In genomic region chr7:109354552-109354951, GRCh38 we compare ENCODE assay signal across 25 cellular contexts.
DNase-seq lines count a peak whose midpoint lies in the region; ATAC-seq, FAIRE-seq and TF ChIP-seq lines count a peak whose summit lies in the region.
"Had no signal": no experiment of that assay in that cellular context is flagged by ENCODE, and none has a peak within 500 bp of the region (broad histone marks: within the 10 kb centered on the region; RNA-seq: fewer than 3 reads in every experiment).

No MANE protein-coding gene starts in this region.

- no peaks in the 10 kb centered on the region for H3K4me1 ChIP-seq in kidney (ENCODE audit: control insufficient read depth in 1 of 2, insufficient read depth in 1 of 2, low read depth in 1 of 2, low read length in 2 of 2)
- H3K4me1 ChIP-seq: BE2C, BLaER1 had no signal

- no peaks in the 10 kb centered on the region for H3K4me1 Mint-ChIP-seq in WTC11
- H3K4me1 Mint-ChIP-seq: CD14-positive monocyte; CD4-positive, alpha-beta memory T cell; CD4-positive, CD25-positive, alpha-beta regulatory T cell; CD8-positive, alpha-beta memory T cell had no signal

- H3K36me3 Mint-ChIP-seq in WTC11 = no peaks in the 10 kb centered on the region
- H3K36me3 Mint-ChIP-seq: CD14-positive monocyte; CD4-positive, alpha-beta memory T cell; CD4-positive, CD25-positive, alpha-beta regulatory T cell; CD8-positive, alpha-beta memory T cell had no signal

- TF ChIP-seq CTCF in WTC11 (IDR thresholded peaks at IDR 0.05) (no peak), kidney (IDR thresholded peaks at IDR 0.05; ENCODE audit: borderline replicate concordance, extremely low read depth, insufficient read depth) (no peak)

- intact Hi-C loops in kidney (cut with DNase I) = no loop called here

- H3K27ac Mint-ChIP-seq in WTC11 = no peak overlapping the region
- H3K27ac Mint-ChIP-seq: CD14-positive monocyte; CD4-positive, alpha-beta memory T cell; CD4-positive, CD25-positive, alpha-beta regulatory T cell; CD8-positive, alpha-beta memory T cell had no signal

- no peak for ATAC-seq in WTC11
- ATAC-seq: GM12878 had no signal

- POLR2A ChIA-PET in WTC11 (lab: Charles Lee) = no interaction called here

- H3K9me3 ChIP-seq in kidney (ENCODE audit: control insufficient read depth in 1 of 2, low read length in 2 of 2) = no peaks in the 10 kb centered on the region
- H3K9me3 ChIP-seq: BE2C, BLaER1 had no signal

- no peaks in the 10 kb centered on the region for H3K27me3 Mint-ChIP-seq in WTC11 (ENCODE audit: low read depth)
- H3K27me3 Mint-ChIP-seq: CD4-positive, alpha-beta memory T cell; CD4-positive, CD25-positive, alpha-beta regulatory T cell; CD8-positive, alpha-beta memory T cell had no signal

- H3K4me3 Mint-ChIP-seq in WTC11 = no peak overlapping the region
- H3K4me3 Mint-ChIP-seq: CD14-positive monocyte; CD4-positive, alpha-beta memory T cell; CD4-positive, CD25-positive, alpha-beta regulatory T cell; CD8-positive, alpha-beta memory T cell had no signal

- H3K9ac ChIP-seq in kidney (ENCODE audit: low read length in 2 of 2) = no peak overlapping the region
- H3K9ac ChIP-seq: BLaER1 had no signal

- H3K4me3 ChIP-seq in kidney (ENCODE audit: low read length in 2 of 2) = no peak overlapping the region
- H3K4me3 ChIP-seq: BLaER1, GM12878 had no signal

- CTCF ChIA-PET in WTC11 (lab: Charles Lee) = no interaction called here

- DNase-seq in WTC11 (ENCODE audit: low spot score) = no peak
- no peak for DNase-seq in kidney
- no peak for DNase-seq in hypothalamus (lab: John Stamatoyannopoulos, UW)
- no peak for DNase-seq in SKM-1 treated with dmso at 0.1 percent for 144 hours (lab: John Stamatoyannopoulos, UW; ENCODE audit: unreplicated experiment)
- DNase-seq: ACHN; BE2C; C1 segment of cervical spinal cord; CD4-positive, alpha-beta memory T cell; CD4-positive, CD25-positive, alpha-beta regulatory T cell; CD8-positive, alpha-beta memory T cell; COR-L47; DMS 273 treated with DMSO at 0.1 percent for 48 hours; DMS153; DMS53; DMS79; DND-41; EL; GDM1 had no signal

- FAIRE-seq in A204.1 (lab: Jason Lieb, UNC) = peak; percentile 87
- FAIRE-seq in kidney (lab: Jason Lieb, UNC) = peak; percentile 81
- FAIRE-seq: GM12878, GM12892, GM18507 had no signal

- H3K36me3 ChIP-seq in kidney (ENCODE audit: control insufficient read depth in 1 of 2, insufficient read depth in 2 of 2, low read length in 2 of 2) = no peaks in the 10 kb centered on the region
- H3K36me3 ChIP-seq: BE2C, BLaER1 had no signal

- H3K9me3 Mint-ChIP-seq in WTC11 = no peaks in the 10 kb centered on the region
- H3K9me3 Mint-ChIP-seq: CD14-positive monocyte had no signal

- H3K27ac ChIP-seq in kidney (ENCODE audit: low read depth in 2 of 2, low read length in 2 of 2) = no peak overlapping the region
- H3K27ac ChIP-seq: 22Rv1, BLaER1 had no signal

TF ChIP-seq in WTC11, 78 proteins besides CTCF, POLR2A, EP300 and RAD21:
- TF ChIP-seq KAT7 (CRISPR knock-in tag; IDR thresholded peaks at IDR 0.05; ENCODE audit: borderline replicate concordance) = no peak
- peak; percentile 96; the same call in 1 of the 2 replicates for TF ChIP-seq HMGA2 (CRISPR knock-in tag; IDR thresholded peaks at IDR 0.05)
